Comparison of ENCODE assay signal across 9 cellular contexts in genomic region chr2:240588006-240588655, GRCh38. TPM values are rescaled to one million over a fixed set of nuclear protein-coding genes. Genes with fewer than 3 reads are reported as not detected.
DNase-seq lines count a peak whose midpoint lies in the region; ATAC-seq and TF ChIP-seq lines count a peak whose summit lies in the region.
"Had no signal": no experiment of that assay in that cellular context is flagged by ENCODE, and none has a peak within 500 bp of the region (broad histone marks: within the 10 kb centered on the region; RNA-seq: fewer than 3 reads in every experiment).

No MANE protein-coding gene starts in this region.

- DNase-seq in BE2C: no peak
- DNase-seq in MG63: no peak
- DNase-seq in naive thymus-derived CD4-positive, alpha-beta T cell: no peak
- no peak for DNase-seq in midbrain (lab: John Stamatoyannopoulos, UW)
- no peak for DNase-seq in NCI-H187 treated with DMSO at 0.1 percent for 48 hours (lab: John Stamatoyannopoulos, UW)
- no peak for DNase-seq in NCI-H1105 (lab: John Stamatoyannopoulos, UW)
- DNase-seq in AG08396 (ENCODE audit: low spot score): no peak
- DNase-seq: stimulated activated CD8-positive, alpha-beta memory T cell treated with anti-CD3 and anti-CD28 coated beads, Interleukin-4, amount 100 ng/mL, for 48 hours had no signal

- CTCF ChIA-PET in naive thymus-derived CD4-positive, alpha-beta T cell (lab: Charles Lee): interaction anchor here (1.7 to 7.8 kb wide), 3 partner anchors 24 to 74 kb away, joined by 6 to 61 read pairs (median 6); no protein-coding TSS in a partner anchor

- POLR2A ChIA-PET in naive thymus-derived CD4-positive, alpha-beta T cell (lab: Charles Lee): interaction anchor here (0.6 to 11.2 kb wide), 7 partner anchors 8 to 1003 kb away, joined by 3 to 264 read pairs (median 5); partner anchors contain the start of genes ANKMY1, DUSP28, GPR35 and RNPEPL1

- H3K27ac ChIP-seq in naive thymus-derived CD4-positive, alpha-beta T cell (ENCODE audit: low read depth, low read length): no peak overlapping the region

- H3K36me3 ChIP-seq in BE2C (peaks cover 6% of the 10 kb centered on the region), MG63 (peaks cover 11% of the 10 kb centered on the region)
- peaks cover 0 to 42% (median 0%) of the 10 kb centered on the region in 3 experiments for H3K36me3 ChIP-seq in naive thymus-derived CD4-positive, alpha-beta T cell (ENCODE audit: control insufficient read depth in 2 of 3, insufficient read depth in 3 of 3, low read length in 3 of 3)

- no peaks in the 10 kb centered on the region for H3K27me3 ChIP-seq in BE2C
- no peaks in the 10 kb centered on the region for H3K27me3 ChIP-seq in MG63
- no peaks in the 10 kb centered on the region for H3K27me3 ChIP-seq in naive thymus-derived CD4-positive, alpha-beta T cell (ENCODE audit: control insufficient read depth in 2 of 2, insufficient read depth in 2 of 2, low read length in 2 of 2)

- H3K27ac Mint-ChIP-seq in dendritic cell treated with granulocyte-macrophage colony-stimulating factor and Interleukin-4, amounts not matched to agents 40 ng/mL and 50 ng/mL, for 4 days: peak overlapping the region; percentile 97
- peak overlapping the region; percentile 31 to 92 (median 76) for H3K27ac Mint-ChIP-seq in naive thymus-derived CD4-positive, alpha-beta T cell

- H3K9me3 Mint-ChIP-seq in dendritic cell treated with granulocyte-macrophage colony-stimulating factor and Interleukin-4, amounts not matched to agents 40 ng/mL and 50 ng/mL, for 4 days: no peaks in the 10 kb centered on the region
- H3K9me3 Mint-ChIP-seq in naive thymus-derived CD4-positive, alpha-beta T cell: peaks cover 0 to 2% (median 0%) of the 10 kb centered on the region in 11 donors

- TF ChIP-seq CTCF in BE2C (IDR thresholded peaks at IDR 0.05; ENCODE audit: low read depth, low read length): no peak

- no peaks in the 10 kb centered on the region for H3K27me3 Mint-ChIP-seq in dendritic cell treated with granulocyte-macrophage colony-stimulating factor and Interleukin-4, amounts not matched to agents 40 ng/mL and 50 ng/mL, for 4 days
- no peaks in the 10 kb centered on the region for H3K27me3 Mint-ChIP-seq in naive thymus-derived CD4-positive, alpha-beta T cell

- intact Hi-C loops in dendritic cell treated with granulocyte-macrophage colony-stimulating factor and Interleukin-4, amounts not matched to agents 40 ng/mL and 50 ng/mL, for 4 days (cut with micrococcal nuclease): loop anchor here (5.0 kb wide), 1 partner anchor 76 kb away; no protein-coding TSS in a partner anchor
- intact Hi-C loops in naive thymus-derived CD4-positive, alpha-beta T cell (cut with micrococcal nuclease): loop anchor here in 1 of 2 donors (5.0 kb wide), 1 partner anchor 1049 kb away; the partner anchor contains the start of genes ATG4B and THAP4

- peak overlapping the region; percentile 92 for H3K4me3 Mint-ChIP-seq in dendritic cell treated with granulocyte-macrophage colony-stimulating factor and Interleukin-4, amounts not matched to agents 40 ng/mL and 50 ng/mL, for 4 days
- peak overlapping the region; percentile 82 to 97 (median 94) for H3K4me3 Mint-ChIP-seq in naive thymus-derived CD4-positive, alpha-beta T cell

- no peak for ATAC-seq in naive thymus-derived CD4-positive, alpha-beta T cell

- H3K36me3 Mint-ChIP-seq in dendritic cell treated with granulocyte-macrophage colony-stimulating factor and Interleukin-4, amounts not matched to agents 40 ng/mL and 50 ng/mL, for 4 days (ENCODE audit: low read depth): peaks cover 61% of the 10 kb centered on the region
- H3K36me3 Mint-ChIP-seq in naive thymus-derived CD4-positive, alpha-beta T cell: peaks cover 0 to 16% (median 0%) of the 10 kb centered on the region in 5 donors

- H3K4me1 ChIP-seq in BE2C: no peaks in the 10 kb centered on the region
- peaks cover 30 to 33% of the 10 kb centered on the region in 2 donors for H3K4me1 ChIP-seq in naive thymus-derived CD4-positive, alpha-beta T cell (ENCODE audit: control insufficient read depth in 2 of 2, insufficient read depth in 2 of 2, low read length in 2 of 2)

- H3K9me3 ChIP-seq in BE2C (no peaks in the 10 kb centered on the region), MG63 (no peaks in the 10 kb centered on the region)
- H3K9me3 ChIP-seq in naive thymus-derived CD4-positive, alpha-beta T cell (ENCODE audit: control insufficient read depth in 2 of 3, low read length in 3 of 3): no peaks in the 10 kb centered on the region

- H3K4me3 ChIP-seq in BE2C (ENCODE audit: low read depth, low read length) (peak overlapping the region; percentile 99), MG63 (peak overlapping the region; percentile 85)
- peak overlapping the region; percentile 89 for H3K4me3 ChIP-seq in naive thymus-derived CD4-positive, alpha-beta T cell (ENCODE audit: low read length)

- H3K4me1 Mint-ChIP-seq in dendritic cell treated with granulocyte-macrophage colony-stimulating factor and Interleukin-4, amounts not matched to agents 40 ng/mL and 50 ng/mL, for 4 days (ENCODE audit: low read depth): peaks cover 48% of the 10 kb centered on the region
- peaks cover 25 to 55% (median 47%) of the 10 kb centered on the region in 7 donors for H3K4me1 Mint-ChIP-seq in naive thymus-derived CD4-positive, alpha-beta T cell

RNA-seq across cellular contexts. Expression of gene CAPN10, which starts 1.6 kb away (rescaled TPM):
- 80.2 TPM for polyA plus RNA-seq in BE2C (2012; ENCODE audit: insufficient read depth, insufficient read length, low read depth)
- 12.5 and 18.4 TPM in 2 replicates for total RNA-seq in MG63 (2014; rRNA removed; shearing (Covaris generic); ENCODE audit: low replicate concordance)
- total RNA-seq in naive thymus-derived CD4-positive, alpha-beta T cell: 10 to 100 TPM; 54.1 to 74.8 (median 64.5) TPM
- 10 to 100 TPM in 1 of 2 donors, 1 to 10 TPM in 1; 8.4 to 14.1 TPM for polyA plus RNA-seq in naive thymus-derived CD4-positive, alpha-beta T cell

RNA-seq across cellular contexts. Expression of gene RNPEPL1, which starts 19.8 kb away (rescaled TPM):
- polyA plus RNA-seq in BE2C (2012; ENCODE audit: insufficient read depth, insufficient read length, low read depth): 44.6 TPM
- total RNA-seq in MG63 (2014; rRNA removed; shearing (Covaris generic); ENCODE audit: low replicate concordance): 13.6 and 13.9 TPM in 2 replicates
- total RNA-seq in naive thymus-derived CD4-positive, alpha-beta T cell: 100 to 1,000 TPM in 4 of 5 experiments, 10 to 100 TPM in 1; 78.5 to 126 (median 112) TPM
- 10 to 100 TPM; 23.0 to 51.2 TPM for polyA plus RNA-seq in naive thymus-derived CD4-positive, alpha-beta T cell

RNA-seq across cellular contexts. Expression of gene DUSP28, which starts 28.0 kb away (rescaled TPM):
- 14.7 TPM for polyA plus RNA-seq in BE2C (2012; ENCODE audit: insufficient read depth, insufficient read length, low read depth)
- 6.3 and 7.3 TPM in 2 replicates for total RNA-seq in MG63 (2014; rRNA removed; shearing (Covaris generic); ENCODE audit: low replicate concordance)
- 10 to 100 TPM; 11.1 to 19.5 (median 14.7) TPM for total RNA-seq in naive thymus-derived CD4-positive, alpha-beta T cell
- 10 to 100 TPM; 17.8 to 30.1 TPM for polyA plus RNA-seq in naive thymus-derived CD4-positive, alpha-beta T cell

RNA-seq across cellular contexts. Expression of gene ANKMY1, which starts 30.3 kb away (rescaled TPM):
- polyA plus RNA-seq in BE2C (2012; ENCODE audit: insufficient read depth, insufficient read length, low read depth): 4.5 TPM
- total RNA-seq in MG63 (2014; rRNA removed; shearing (Covaris generic); ENCODE audit: low replicate concordance): 10.2 and 23.8 TPM in 2 replicates
- total RNA-seq in naive thymus-derived CD4-positive, alpha-beta T cell: 10 to 100 TPM; 33.7 to 83.4 (median 49.2) TPM
- 10 to 100 TPM in 1 of 2 donors, 1 to 10 TPM in 1; 7.7 to 17.5 TPM for polyA plus RNA-seq in naive thymus-derived CD4-positive, alpha-beta T cell

RNA-seq across cellular contexts. Expression of gene GPR35, which starts 37.1 kb away (rescaled TPM):
- polyA plus RNA-seq in BE2C (2012; ENCODE audit: insufficient read depth, insufficient read length, low read depth): 0.43 TPM
- total RNA-seq in MG63 (2014; rRNA removed; shearing (Covaris generic); ENCODE audit: low replicate concordance): 0.35 and 2.2 TPM in 2 replicates
- total RNA-seq in naive thymus-derived CD4-positive, alpha-beta T cell: 10 to 100 TPM in 3 of 5 experiments, 1 to 10 TPM in 2; 7.1 to 19.0 (median 10.2) TPM
- polyA plus RNA-seq in naive thymus-derived CD4-positive, alpha-beta T cell: 1 to 10 TPM in 1 of 2 donors, under 1 TPM in 1; 0.20 to 1.0 TPM
